Comparison of ENCODE assay signal across 9 cellular contexts in the genomic region with DNA sequence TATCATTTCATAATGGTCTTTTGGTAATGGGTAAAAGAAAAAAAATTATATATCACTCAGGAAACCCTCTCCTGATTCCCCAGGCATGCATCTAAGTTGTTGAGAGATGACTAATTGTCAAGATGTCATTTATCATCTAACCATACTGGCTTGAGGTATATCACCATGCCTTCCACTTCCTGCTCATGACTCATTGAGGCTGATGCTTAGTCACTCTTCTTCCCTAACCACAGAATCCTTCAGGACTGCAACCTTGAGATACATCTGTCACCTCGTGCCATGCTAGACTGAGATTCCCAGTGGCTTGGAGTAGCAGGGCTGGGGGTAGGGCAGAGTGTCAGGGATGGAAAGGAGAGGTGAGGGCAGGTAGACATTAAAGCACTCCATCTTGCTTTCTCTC.
DNase-seq lines count a peak whose midpoint lies in the region; ATAC-seq, FAIRE-seq and TF ChIP-seq lines count a peak whose summit lies in the region.
"Had no signal": no experiment of that assay in that cellular context is flagged by ENCODE, and none has a peak within 500 bp of the region (broad histone marks: within the 10 kb centered on the region; RNA-seq: fewer than 3 reads in every experiment).

No MANE protein-coding gene starts in this region.

- H3K36me3 ChIP-seq in BE2C = no peaks in the 10 kb centered on the region
- no peaks in the 10 kb centered on the region for H3K36me3 ChIP-seq in ovary

- TF ChIP-seq POLR2A in ovary (IDR thresholded peaks at IDR 0.05) = no peak

- no peaks in the 10 kb centered on the region for H3K27me3 Mint-ChIP-seq in activated CD4-positive, alpha-beta memory T cell treated with anti-CD3 and anti-CD28 coated beads, Interleukin-2, amount 10 ng/mL, durations not matched to agents 7 days and 5 days

- H3K9me3 Mint-ChIP-seq in activated CD4-positive, alpha-beta memory T cell treated with anti-CD3 and anti-CD28 coated beads, Interleukin-2, amount 10 ng/mL, durations not matched to agents 7 days and 5 days = peaks cover 7% of the 10 kb centered on the region

- no peak overlapping the region for H3K27ac Mint-ChIP-seq in activated CD4-positive, alpha-beta memory T cell treated with anti-CD3 and anti-CD28 coated beads, Interleukin-2, amount 10 ng/mL, durations not matched to agents 7 days and 5 days

- FAIRE-seq in RCC 7860 (lab: Jason Lieb, UNC) = peak; percentile 99

- DNase-seq in BE2C (peak; percentile 11), RCC 7860 (ENCODE audit: low spot score) (peak; percentile 98), fibroblast of the conjunctiva (ENCODE audit: low read depth) (peak; percentile 60), ovary (no peak), NCI-H2227 treated with DMSO at 0.1 percent for 48 hours (lab: John Stamatoyannopoulos, UW) (no peak)
- DNase-seq in activated CD8-positive, alpha-beta memory T cell treated with anti-CD3 and anti-CD28 coated beads, Interleukin-2, amount 50 U/mL, for 48 hours = no peak
- DNase-seq in activated CD4-positive, alpha-beta memory T cell treated with anti-CD3 and anti-CD28 coated beads, Interleukin-2, amount 10 ng/mL, durations not matched to agents 7 days and 5 days = no peak

- H3K27me3 ChIP-seq in BE2C (no peaks in the 10 kb centered on the region), ovary (no peaks in the 10 kb centered on the region)

- TF ChIP-seq CTCF in BE2C (IDR thresholded peaks at IDR 0.05; ENCODE audit: low read depth, low read length) (no peak), ovary (IDR thresholded peaks at IDR 0.05) (no peak)

- 52 to 82% (median 76%) methylated on average over 1 of the region's 1 CpG for WGBS in ovary, 3 donors

- H3K9me3 ChIP-seq in BE2C (no peaks in the 10 kb centered on the region), ovary (no peaks in the 10 kb centered on the region)

- POLR2A ChIA-PET in activated CD4-positive, alpha-beta memory T cell treated with anti-CD3 and anti-CD28 coated beads, Interleukin-2, amount 10 ng/mL, durations not matched to agents 7 days and 5 days (lab: Charles Lee) = no interaction called here

- no peak overlapping the region for H3K27ac ChIP-seq in ovary
- H3K27ac ChIP-seq: SK-N-MC had no signal

- peak; percentile 73 for ATAC-seq in HG02981 (IDR thresholded peaks at IDR 0.05; ENCODE audit: unreplicated experiment)

- CTCF ChIA-PET in activated CD4-positive, alpha-beta memory T cell treated with anti-CD3 and anti-CD28 coated beads, Interleukin-2, amount 10 ng/mL, durations not matched to agents 7 days and 5 days (lab: Charles Lee) = no interaction called here

- H3K36me3 Mint-ChIP-seq in activated CD4-positive, alpha-beta memory T cell treated with anti-CD3 and anti-CD28 coated beads, Interleukin-2, amount 10 ng/mL, durations not matched to agents 7 days and 5 days (ENCODE audit: low read depth) = no peaks in the 10 kb centered on the region

- H3K4me1 ChIP-seq in BE2C = no peaks in the 10 kb centered on the region
- no peaks in the 10 kb centered on the region for H3K4me1 ChIP-seq in ovary (ENCODE audit: insufficient read depth)

- no peaks in the 10 kb centered on the region for H3K4me1 Mint-ChIP-seq in activated CD4-positive, alpha-beta memory T cell treated with anti-CD3 and anti-CD28 coated beads, Interleukin-2, amount 10 ng/mL, durations not matched to agents 7 days and 5 days

- no peak overlapping the region for H3K4me3 Mint-ChIP-seq in activated CD4-positive, alpha-beta memory T cell treated with anti-CD3 and anti-CD28 coated beads, Interleukin-2, amount 10 ng/mL, durations not matched to agents 7 days and 5 days

- no peak overlapping the region for H3K4me3 ChIP-seq in BE2C (ENCODE audit: low read depth, low read length)
- no peak overlapping the region for H3K4me3 ChIP-seq in ovary
- H3K4me3 ChIP-seq: SK-N-MC had no signal

- TF ChIP-seq EP300 in ovary (IDR thresholded peaks at IDR 0.05) = no peak

- intact Hi-C loops in ovary (cut with DNase I) = no loop called here

Comparison
In these comparisons a context has a peak if more than half of its experiments do, and no peak if none do; other contexts are left out.
1. DNase-seq: peak in BE2C (single experiment), RCC 7860 (single experiment) and fibroblast of the conjunctiva (single experiment); none in activated CD8-positive, alpha-beta memory T cell treated with anti-CD3 and anti-CD28 coated beads, Interleukin-2, amount 50 U/mL, for 48 hours (single experiment), ovary (0 of 5), NCI-H2227 treated with DMSO at 0.1 percent for 48 hours (single experiment) and activated CD4-positive, alpha-beta memory T cell treated with anti-CD3 and anti-CD28 coated beads, Interleukin-2, amount 10 ng/mL, durations not matched to agents 7 days and 5 days (single experiment).